ENCODE assay signal across 9 cellular contexts in the genomic region with DNA sequence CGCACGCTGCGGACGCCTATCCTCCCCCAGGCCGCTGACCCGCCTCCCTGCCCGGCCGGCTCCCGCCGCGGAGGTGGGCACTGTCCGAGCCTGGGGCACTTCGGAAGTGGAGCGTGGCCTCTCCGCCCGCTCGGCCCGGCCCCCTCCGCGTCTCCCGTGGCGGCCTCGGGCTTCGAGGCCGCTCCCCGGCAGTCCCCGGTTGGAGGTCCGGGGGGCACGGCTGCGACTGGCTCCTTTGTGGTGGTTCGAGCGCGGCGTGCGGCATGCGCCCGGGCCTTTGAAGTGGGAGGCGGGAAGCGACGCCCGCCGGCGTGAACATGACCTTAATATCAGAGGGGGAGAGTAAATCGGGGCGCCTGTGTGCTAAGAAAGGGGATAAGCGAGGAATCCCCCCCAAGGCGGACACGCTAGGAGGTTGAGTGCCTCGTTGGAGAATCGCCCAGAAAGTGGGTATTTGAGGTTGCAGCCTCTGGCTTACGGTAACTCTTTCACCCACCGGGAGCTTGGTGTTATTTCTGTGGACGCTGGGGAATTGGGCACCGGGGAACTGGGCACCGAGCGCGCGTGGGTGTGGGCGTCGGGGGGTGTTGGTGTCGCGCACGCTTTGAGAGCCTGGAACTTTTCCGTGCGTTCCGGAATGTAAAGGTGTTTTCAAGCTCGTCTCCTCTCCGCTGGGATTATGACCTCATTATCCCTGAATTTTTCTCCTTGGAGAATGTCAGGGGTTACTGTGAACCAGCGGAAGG. TPM values are rescaled to one million over a fixed set of nuclear protein-coding genes. Genes with fewer than 3 reads are reported as not detected.
DNase-seq lines count a peak whose midpoint lies in the region; ATAC-seq, FAIRE-seq and TF ChIP-seq lines count a peak whose summit lies in the region.
"Had no signal": no experiment of that assay in that cellular context is flagged by ENCODE, and none has a peak within 500 bp of the region (broad histone marks: within the 10 kb centered on the region; RNA-seq: fewer than 3 reads in every experiment).

No MANE protein-coding gene starts in this region.

- H3K4me2 ChIP-seq in endothelial cell of umbilical vein (ENCODE audit: insufficient read depth, low read length): peak overlapping the region; percentile 93

- peak overlapping the region; percentile 69 for H3K27ac ChIP-seq in endothelial cell of umbilical vein (ENCODE audit: insufficient read depth, low read depth, low read length)
- peak overlapping the region; percentile 42 for H3K27ac ChIP-seq in thymus (ENCODE audit: low read depth)

- no peaks in the 10 kb centered on the region for H3K9me3 Mint-ChIP-seq in activated CD4-positive, alpha-beta memory T cell treated with anti-CD3 and anti-CD28 coated beads for 36 hours
- no peaks in the 10 kb centered on the region for H3K9me3 Mint-ChIP-seq in naive B cell

- peak overlapping the region; percentile 66 for H3K27ac Mint-ChIP-seq in activated CD4-positive, alpha-beta memory T cell treated with anti-CD3 and anti-CD28 coated beads for 36 hours
- peak overlapping the region in 4 of 6 donors; percentile 38 to 90 (median 85) for H3K27ac Mint-ChIP-seq in naive B cell

- peaks cover 40% of the 10 kb centered on the region for H3K4me1 Mint-ChIP-seq in activated CD4-positive, alpha-beta memory T cell treated with anti-CD3 and anti-CD28 coated beads for 36 hours (ENCODE audit: low read depth)
- peaks cover 13 to 30% (median 24%) of the 10 kb centered on the region in 3 donors for H3K4me1 Mint-ChIP-seq in naive B cell

- H3K27me3 ChIP-seq in endothelial cell of umbilical vein (ENCODE audit: control insufficient read depth in 2 of 2, insufficient read depth in 2 of 2, low read length in 2 of 2) (no peaks in the 10 kb centered on the region), thymus (ENCODE audit: control insufficient read depth, insufficient read depth) (no peaks in the 10 kb centered on the region)

- peak overlapping the region; percentile 86 for H3K4me3 Mint-ChIP-seq in activated CD4-positive, alpha-beta memory T cell treated with anti-CD3 and anti-CD28 coated beads for 36 hours
- H3K4me3 Mint-ChIP-seq in naive B cell: peak overlapping the region; percentile 89 to 97 (median 94)

- H3K9ac ChIP-seq in endothelial cell of umbilical vein (replicated peaks; ENCODE audit: extremely low read depth, insufficient read depth, low read length): peak overlapping the region; percentile 77

- H3K36me3 ChIP-seq in endothelial cell of umbilical vein (ENCODE audit: control insufficient read depth in 2 of 2, extremely low read depth in 1 of 2, insufficient read depth in 2 of 2, low read length in 2 of 2): no peaks in the 10 kb centered on the region
- peaks cover 7% of the 10 kb centered on the region for H3K36me3 ChIP-seq in thymus (ENCODE audit: control insufficient read depth, insufficient read depth)

- no peak for TF ChIP-seq POLR2A in endothelial cell of umbilical vein (IDR thresholded peaks at IDR 0.05; ENCODE audit: low read depth, low read length)

- intact Hi-C loops in activated CD4-positive, alpha-beta memory T cell treated with anti-CD3 and anti-CD28 coated beads for 36 hours (cut with micrococcal nuclease): loop anchor here (2.0 to 5.0 kb wide), 6 partner anchors 93 to 492 kb away; no protein-coding TSS in a partner anchor
- intact Hi-C loops in endothelial cell of umbilical vein (cut with micrococcal nuclease): loop anchor here (2.0 to 10.0 kb wide), 3 partner anchors 80 to 206 kb away; a partner anchor contains a TSS

- dilution Hi-C loops in endothelial cell of umbilical vein (cut with MboI; ENCODE audit: extremely low pct_ligation_motif_present, low sequenced_read_pairs): no loop called here

- DNase-seq in EH (ENCODE audit: low read depth) (peak; percentile 25), KG1 (lab: John Stamatoyannopoulos, UW) (peak; percentile 47), endothelial cell of umbilical vein (ENCODE audit: low read depth, low spot score) (no peak), naive B cell (peak; percentile 25), cerebellar nuclear complex (lab: John Stamatoyannopoulos, UW) (no peak)
- peak; percentile 52 for DNase-seq in activated CD4-positive, alpha-beta memory T cell treated with anti-CD3 and anti-CD28 coated beads for 36 hours

- H3K9me3 ChIP-seq in endothelial cell of umbilical vein (replicated peaks; ENCODE audit: control insufficient read depth, insufficient read depth, low read length) (no peaks in the 10 kb centered on the region), thymus (ENCODE audit: control insufficient read depth) (no peaks in the 10 kb centered on the region)

- H3K9me1 ChIP-seq in endothelial cell of umbilical vein (replicated peaks; ENCODE audit: control insufficient read depth, extremely low read depth, insufficient read depth, low read length): no peaks in the 10 kb centered on the region

- BruUV-seq in endothelial cell of umbilical vein (replicated peaks; lab: Mats Ljungman, UMichigan): no TSS peak

- CTCF ChIA-PET in activated CD4-positive, alpha-beta memory T cell treated with anti-CD3 and anti-CD28 coated beads for 36 hours (lab: Charles Lee): interaction anchor here (0.6 to 2.3 kb wide), 6 partner anchors 9 to 336 kb away, joined by 3 to 12 read pairs (median 4); a partner anchor contains a TSS
- CTCF ChIA-PET in endothelial cell of umbilical vein (lab: Charles Lee): interaction anchor here (0.8 to 2.7 kb wide), 5 partner anchors 9 to 74 kb away, joined by 3 to 16 read pairs (median 5); a partner anchor contains a TSS

- no peak for FAIRE-seq in endothelial cell of umbilical vein (lab: Jason Lieb, UNC)
- FAIRE-seq: colon had no signal

- H3K27me3 Mint-ChIP-seq in activated CD4-positive, alpha-beta memory T cell treated with anti-CD3 and anti-CD28 coated beads for 36 hours: no peaks in the 10 kb centered on the region
- H3K27me3 Mint-ChIP-seq in naive B cell: peaks cover 0 to 5% (median 0%) of the 10 kb centered on the region in 3 donors

- H3K4me1 ChIP-seq in endothelial cell of umbilical vein (ENCODE audit: control insufficient read depth, extremely low read depth, insufficient read depth, low read length): peaks cover 20% of the 10 kb centered on the region
- peaks cover 5% of the 10 kb centered on the region for H3K4me1 ChIP-seq in thymus (ENCODE audit: control insufficient read depth, insufficient read depth, low read length)

- peaks cover 61% of the 10 kb centered on the region for H3K79me2 ChIP-seq in endothelial cell of umbilical vein (ENCODE audit: control insufficient read depth, insufficient read depth, low read length)

- POLR2A ChIA-PET in activated CD4-positive, alpha-beta memory T cell treated with anti-CD3 and anti-CD28 coated beads for 36 hours (lab: Charles Lee): interaction anchor here (0.6 to 4.4 kb wide), 10 partner anchors 24 to 694 kb away, joined by 3 to 29 read pairs (median 6); a partner anchor contains a TSS
- POLR2A ChIA-PET in endothelial cell of umbilical vein (lab: Charles Lee): interaction anchor here (1.7 kb wide), 1 partner anchor 42 kb away, joined by 8 read pairs; a partner anchor contains a TSS

- H3K4me3 ChIP-seq in endothelial cell of umbilical vein (replicated peaks in 1 of 3; ENCODE audit: insufficient read depth in 1 of 3, low read depth in 1 of 3, low read length in 3 of 3): peak overlapping the region; percentile 88 to 97 (median 90)
- peak overlapping the region; percentile 91 for H3K4me3 ChIP-seq in thymus (ENCODE audit: low read length)

- TF ChIP-seq CTCF in endothelial cell of umbilical vein (IDR thresholded peaks at IDR 0.05; ENCODE audit: extremely low read depth in 1 of 2, insufficient read depth in 1 of 2, low read depth in 1 of 2, low read length in 2 of 2): no peak

- WGBS in thymus: under 1% methylated on average over 69 of the region's 69 CpGs

- H4K20me1 ChIP-seq in endothelial cell of umbilical vein (replicated peaks; ENCODE audit: control insufficient read depth, extremely low read depth, insufficient read depth, low read length): no peaks in the 10 kb centered on the region

- H3K36me3 Mint-ChIP-seq in activated CD4-positive, alpha-beta memory T cell treated with anti-CD3 and anti-CD28 coated beads for 36 hours: peaks cover 17% of the 10 kb centered on the region
- no peaks in the 10 kb centered on the region for H3K36me3 Mint-ChIP-seq in naive B cell

- peak overlapping the region; percentile 85 for H2AFZ ChIP-seq in endothelial cell of umbilical vein (ENCODE audit: low read depth, low read length)

- peak; percentile 20 for ATAC-seq in GM21786 (IDR thresholded peaks at IDR 0.05; ENCODE audit: unreplicated experiment)
- peak; percentile 4 to 7 for ATAC-seq in naive B cell (ENCODE audit: low read depth in 2 of 2)

RNA-seq across cellular contexts. Expression of a gene that starts 0.6 kb away (rescaled TPM):
- 10 to 100 TPM; 38.7 to 39.8 TPM for total RNA-seq in activated CD4-positive, alpha-beta memory T cell treated with anti-CD3 and anti-CD28 coated beads for 36 hours
- total RNA-seq in endothelial cell of umbilical vein: 25.8 and 29.9 TPM in 2 replicates
- polyA plus RNA-seq in endothelial cell of umbilical vein: 4.8 and 5.7 TPM in 2 replicates
- polyA plus RNA-seq in endothelial cell of umbilical vein (2011; cell fraction: cytosol; rRNA removed): 10.1 TPM in 2 replicates
- polyA plus RNA-seq in endothelial cell of umbilical vein (2011; cell fraction: nucleus; rRNA removed): 5.4 and 9.9 TPM in 2 replicates
- polyA plus RNA-seq in endothelial cell of umbilical vein (2012): 14.3 and 24.5 TPM in 2 replicates
- polyA minus RNA-seq in endothelial cell of umbilical vein: 9.0 and 11.8 TPM in 2 replicates
- 12.8 TPM for polyA minus RNA-seq in endothelial cell of umbilical vein (2011; cell fraction: cytosol; rRNA and poly(A)+ RNA removed)
- polyA minus RNA-seq in endothelial cell of umbilical vein (2011; cell fraction: nucleus; rRNA and poly(A)+ RNA removed): 6.4 and 17.3 TPM in 2 replicates
- 1 to 10 TPM; 1.0 to 3.9 (median 1.7) TPM for polyA plus RNA-seq in naive B cell (ENCODE audit: low read depth in 6 of 6)
- 4.2 TPM for polyA plus RNA-seq in thymus

RNA-seq across cellular contexts. Expression of a gene that starts 41.1 kb away (rescaled TPM):
- total RNA-seq in activated CD4-positive, alpha-beta memory T cell treated with anti-CD3 and anti-CD28 coated beads for 36 hours: 10 to 100 TPM; 31.1 to 31.2 TPM
- total RNA-seq in endothelial cell of umbilical vein: 15.7 and 18.0 TPM in 2 replicates
- polyA plus RNA-seq in endothelial cell of umbilical vein (5.1 and 7.6 TPM in 2 replicates), naive B cell (ENCODE audit: low read depth in 6 of 6) (10 to 100 TPM; 14.8 to 23.3 (median 19.8) TPM), thymus (24.0 TPM)
- 9.8 and 11.9 TPM in 2 replicates for polyA plus RNA-seq in endothelial cell of umbilical vein (2011; cell fraction: cytosol; rRNA removed)
- 15.3 and 20.2 TPM in 2 replicates for polyA plus RNA-seq in endothelial cell of umbilical vein (2011; cell fraction: nucleus; rRNA removed)
- polyA plus RNA-seq in endothelial cell of umbilical vein (2012): 11.8 and 18.7 TPM in 2 replicates
- 2.6 and 3.9 TPM in 2 replicates for polyA minus RNA-seq in endothelial cell of umbilical vein
- 5.2 TPM for polyA minus RNA-seq in endothelial cell of umbilical vein (2011; cell fraction: cytosol; rRNA and poly(A)+ RNA removed)
- 6.9 and 7.8 TPM in 2 replicates for polyA minus RNA-seq in endothelial cell of umbilical vein (2011; cell fraction: nucleus; rRNA and poly(A)+ RNA removed)

RNA-seq across cellular contexts. Expression of a gene that starts 41.1 kb away (rescaled TPM):
- total RNA-seq in activated CD4-positive, alpha-beta memory T cell treated with anti-CD3 and anti-CD28 coated beads for 36 hours: 10 to 100 TPM; 16.1 to 18.1 TPM
- total RNA-seq in endothelial cell of umbilical vein: 13.1 and 13.6 TPM in 2 replicates
- polyA plus RNA-seq in endothelial cell of umbilical vein: 4.1 and 4.8 TPM in 2 replicates
- polyA plus RNA-seq in endothelial cell of umbilical vein (2011; cell fraction: cytosol; rRNA removed): 4.6 and 4.7 TPM in 2 replicates
- polyA plus RNA-seq in endothelial cell of umbilical vein (2011; cell fraction: nucleus; rRNA removed): 8.3 and 9.7 TPM in 2 replicates
- polyA plus RNA-seq in endothelial cell of umbilical vein (2012): 8.3 and 10.6 TPM in 2 replicates
- 12.1 and 15.2 TPM in 2 replicates for polyA minus RNA-seq in endothelial cell of umbilical vein
- polyA minus RNA-seq in endothelial cell of umbilical vein (2011; cell fraction: cytosol; rRNA and poly(A)+ RNA removed): 14.5 TPM
- 16.1 and 17.5 TPM in 2 replicates for polyA minus RNA-seq in endothelial cell of umbilical vein (2011; cell fraction: nucleus; rRNA and poly(A)+ RNA removed)
- 10 to 100 TPM in 2 of 6 donors, 1 to 10 TPM in 4; 6.4 to 19.6 (median 9.3) TPM for polyA plus RNA-seq in naive B cell (ENCODE audit: low read depth in 6 of 6)
- 6.6 TPM for polyA plus RNA-seq in thymus

RNA-seq across cellular contexts. Expression of a gene that starts 41.4 kb away (rescaled TPM):
- total RNA-seq in activated CD4-positive, alpha-beta memory T cell treated with anti-CD3 and anti-CD28 coated beads for 36 hours: 1 to 10 TPM; 1.6 to 1.8 TPM
- total RNA-seq in endothelial cell of umbilical vein: 0.58 and 0.99 TPM in 2 replicates
- polyA plus RNA-seq in endothelial cell of umbilical vein (0.25 and 0.40 TPM in 2 replicates), naive B cell (ENCODE audit: low read depth in 6 of 6) (1 to 10 TPM; 1.1 to 2.7 (median 1.9) TPM), thymus (3.6 TPM)
- polyA plus RNA-seq in endothelial cell of umbilical vein (2011; cell fraction: cytosol; rRNA removed): 0.35 and 0.37 TPM in 2 replicates
- 0.73 and 1.6 TPM in 2 replicates for polyA plus RNA-seq in endothelial cell of umbilical vein (2011; cell fraction: nucleus; rRNA removed)
- polyA plus RNA-seq in endothelial cell of umbilical vein (2012): 0.83 and 0.96 TPM in 2 replicates
- not detected in 2 replicates for polyA minus RNA-seq in endothelial cell of umbilical vein
- polyA minus RNA-seq in endothelial cell of umbilical vein (2011; cell fraction: cytosol; rRNA and poly(A)+ RNA removed): not detected
- 0.77 TPM in 1 of 2 replicates, not detected in the other for polyA minus RNA-seq in endothelial cell of umbilical vein (2011; cell fraction: nucleus; rRNA and poly(A)+ RNA removed)

Comparison
In these comparisons a context has a peak if more than half of its experiments do, and no peak if none do; other contexts are left out.
1. DNase-seq: peak in EH (single experiment), KG1 (single experiment), activated CD4-positive, alpha-beta memory T cell treated with anti-CD3 and anti-CD28 coated beads for 36 hours (single experiment) and naive B cell (single experiment); none in endothelial cell of umbilical vein (single experiment) and cerebellar nuclear complex (0 of 2).